In genomic region chrX:38260231-38260630, GRCh38 we compare ENCODE assay signal across 8 cellular contexts. TPM values are rescaled to one million over a fixed set of nuclear protein-coding genes. Genes with fewer than 3 reads are reported as not detected.
DNase-seq lines count a peak whose midpoint lies in the region; ATAC-seq and TF ChIP-seq lines count a peak whose summit lies in the region.

No MANE protein-coding gene starts in this region.

- H3K9me3 ChIP-seq in T-helper 17 cell (ENCODE audit: control insufficient read depth, low read length, poor library complexity, severe bottlenecking) = no peaks in the 10 kb centered on the region

- H3K9me3 Mint-ChIP-seq in glutamatergic neuron (ENCODE audit: unreplicated experiment) = no peaks in the 10 kb centered on the region

- DNase-seq in CD1c-positive myeloid dendritic cell (ENCODE audit: extremely low spot score) (peak; percentile 5), NCI-H748 treated with DMSO at 0.1 percent for 48 hours (lab: John Stamatoyannopoulos, UW) (peak; percentile 5), glutamatergic neuron (no peak), T-helper 17 cell (no peak), cortex of kidney (lab: John Stamatoyannopoulos, UW) (no peak)
- no peak for DNase-seq in stimulated activated CD4-positive, alpha-beta T cell treated with anti-CD3 and anti-CD28 coated beads, Interleukin-2, amount 100 ng/mL, for 48 hours
- DNase-seq in stimulated activated naive CD8-positive, alpha-beta T cell treated with anti-CD3 and anti-CD28 coated beads, Interleukin-15, Interleukin-2, amounts not matched to agents 100 U/mL and 50 U/mL, for 24 hours = no peak

- peak; percentile 87 for ATAC-seq in GM21529 (IDR thresholded peaks at IDR 0.05; ENCODE audit: unreplicated experiment)
- no peak for ATAC-seq in stimulated activated naive CD8-positive, alpha-beta T cell treated with anti-CD3 and anti-CD28 coated beads, Interleukin-15, Interleukin-2, amounts not matched to agents 100 U/mL and 50 U/mL, for 24 hours
- no peak for ATAC-seq in T-helper 17 cell

- no peak overlapping the region for H3K4me3 Mint-ChIP-seq in glutamatergic neuron (ENCODE audit: unreplicated experiment)
- no peak overlapping the region for H3K4me3 Mint-ChIP-seq in T-helper 17 cell

- no peaks in the 10 kb centered on the region for H3K4me1 Mint-ChIP-seq in glutamatergic neuron (ENCODE audit: low read depth, unreplicated experiment)
- no peaks in the 10 kb centered on the region for H3K4me1 Mint-ChIP-seq in T-helper 17 cell

- peak; percentile 29 for TF ChIP-seq CTCF in glutamatergic neuron (IDR thresholded peaks at IDR 0.05; ENCODE audit: partially characterized antibody, unreplicated experiment)

- H3K27me3 Mint-ChIP-seq in glutamatergic neuron (ENCODE audit: unreplicated experiment) = no peaks in the 10 kb centered on the region
- no peaks in the 10 kb centered on the region for H3K27me3 Mint-ChIP-seq in T-helper 17 cell

- H3K36me3 Mint-ChIP-seq in glutamatergic neuron (ENCODE audit: unreplicated experiment) = no peaks in the 10 kb centered on the region
- H3K36me3 Mint-ChIP-seq in T-helper 17 cell (ENCODE audit: low read depth) = no peaks in the 10 kb centered on the region

- no peak overlapping the region for H3K27ac Mint-ChIP-seq in glutamatergic neuron (ENCODE audit: unreplicated experiment)
- H3K27ac Mint-ChIP-seq in T-helper 17 cell = no peak overlapping the region

RNA-seq across cellular contexts. Expression of gene SRPX, which starts 39.6 kb away (rescaled TPM):
- total RNA-seq in glutamatergic neuron (ENCODE audit: unreplicated experiment) (9.2 TPM), T-helper 17 cell (under 1 TPM in 1 of 2 donors, not detected in 1; 0.30 TPM)

Comparison
In these comparisons a context has a peak if more than half of its experiments do, and no peak if none do; other contexts are left out.
1. DNase-seq: peak in CD1c-positive myeloid dendritic cell (single experiment) and NCI-H748 treated with DMSO at 0.1 percent for 48 hours (single experiment); none in glutamatergic neuron (single experiment), stimulated activated CD4-positive, alpha-beta T cell treated with anti-CD3 and anti-CD28 coated beads, Interleukin-2, amount 100 ng/mL, for 48 hours (0 of 2), stimulated activated naive CD8-positive, alpha-beta T cell treated with anti-CD3 and anti-CD28 coated beads, Interleukin-15, Interleukin-2, amounts not matched to agents 100 U/mL and 50 U/mL, for 24 hours (single experiment), T-helper 17 cell (0 of 3) and cortex of kidney (single experiment).